23 cellular contexts compared by ENCODE assay signal in the genomic region with DNA sequence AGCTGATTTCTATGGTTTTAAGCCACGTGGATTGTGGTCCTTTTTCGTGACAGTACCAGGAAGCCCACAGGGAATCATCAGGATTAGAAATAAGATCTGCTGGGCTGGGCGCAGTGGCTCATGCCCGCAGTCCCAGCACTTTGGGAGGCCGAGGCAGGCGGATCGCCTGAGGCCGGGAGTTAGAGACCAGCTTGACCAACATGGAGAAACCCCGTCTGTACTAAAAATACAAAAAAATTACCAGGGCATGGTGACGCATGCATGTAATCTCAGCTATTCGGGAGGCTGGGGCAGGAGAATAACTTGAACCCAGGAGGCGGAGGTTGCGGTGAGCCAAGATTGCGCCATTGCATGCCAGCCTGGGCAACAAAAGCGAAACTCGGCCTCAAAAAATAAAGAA.
"Had no signal": no experiment of that assay in that cellular context is flagged by ENCODE, and none has a peak within 500 bp of the region (broad histone marks: within the 10 kb centered on the region; RNA-seq: fewer than 3 reads in every experiment).

No MANE protein-coding gene starts in this region.

- H3K4me2 ChIP-seq: PC-9 had no signal

- H3K9me3 ChIP-seq: Peyer's patch, SJCRH30 had no signal

- H2AFZ ChIP-seq: PC-9 had no signal

- ATAC-seq: HepG2, Right ventricle myocardium inferior had no signal

- H3K27ac ChIP-seq: PC-9, Peyer's patch, SJCRH30 had no signal

- H3K4me3 ChIP-seq: PC-9, Peyer's patch, SJCRH30 had no signal

- H3K4me1 ChIP-seq: Peyer's patch, SJCRH30 had no signal

- H3K36me3 ChIP-seq: SJCRH30 had no signal

- DNase-seq: IMR-90, Kasumi-1, KG1, MM.1S, NCI-H1092 treated with DMSO at 0.1 percent for 48 hours, NCI-H1436, NCI-H187, NCI-H2029, NCI-H2081 treated with DMSO at 0.1 percent for 48 hours, NCI-H2171, NCI-H226, NCI-H446, NCI-H510A, NCI-H524 treated with DMSO at 0.1 percent for 48 hours, NCI-H69, NCI-H774, OCI-M1, PC-9, Peyer's patch, SHP77 treated with DMSO at 0.1 percent for 48 hours, SJCRH30 had no signal

- H3K27me3 ChIP-seq: Peyer's patch, SJCRH30 had no signal
